8 cellular contexts compared by ENCODE assay signal in the genomic region with DNA sequence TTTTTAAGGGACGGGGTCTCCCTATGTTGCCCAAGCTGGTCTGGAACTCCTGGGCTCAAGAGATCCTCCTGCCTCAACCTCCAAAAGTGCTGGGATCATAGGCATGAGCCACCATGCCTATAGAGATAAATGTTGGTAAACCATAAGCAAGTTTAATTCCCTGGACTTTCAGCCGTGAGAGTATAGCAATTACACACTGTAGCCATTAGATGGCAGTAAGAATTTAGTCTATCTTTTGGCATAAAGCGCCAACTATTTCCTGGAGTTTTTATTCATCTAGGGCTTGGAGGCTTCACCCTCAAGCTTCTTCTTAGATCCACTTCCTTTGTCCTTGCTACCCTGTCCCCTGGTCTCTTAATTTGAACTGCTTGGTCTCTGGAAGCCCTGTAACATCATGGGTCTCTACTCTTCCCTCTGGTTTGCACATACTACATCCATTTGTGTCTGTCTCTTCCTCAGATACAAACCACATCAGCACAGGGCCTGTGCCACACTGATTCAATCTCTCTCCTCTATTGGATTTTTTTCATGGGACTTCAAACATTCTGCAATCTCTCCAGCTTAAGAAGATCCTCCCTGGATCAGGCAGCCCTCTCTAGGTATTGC. TPM values are rescaled to one million over a fixed set of nuclear protein-coding genes. Genes with fewer than 3 reads are reported as not detected.
A peak's percentile ranks its signal among the peaks of the same experiment; 100 is the strongest.
DNase-seq lines count a peak whose midpoint lies in the region; TF ChIP-seq lines count a peak whose summit lies in the region.

No MANE protein-coding gene starts in this region.

- H3K9me3 ChIP-seq in AG04450 (ENCODE audit: control insufficient read depth, insufficient read depth, low read length) (no peaks in the 10 kb centered on the region), Loucy (ENCODE audit: insufficient read depth, low read depth, low read length) (no peaks in the 10 kb centered on the region), neuron (ENCODE audit: low read length) (no peaks in the 10 kb centered on the region)

- POLR2A ChIA-PET in AG04450 (lab: Yijun Ruan, JAX) = interaction anchor here (1.3 kb wide), 1 partner anchor 94 kb away, joined by 4 read pairs; a partner anchor contains a TSS

- H3K36me3 ChIP-seq in Loucy (ENCODE audit: insufficient read depth, low read length) (no peaks in the 10 kb centered on the region), neuron (ENCODE audit: insufficient read depth, low read length) (no peaks in the 10 kb centered on the region)

- H3K27me3 ChIP-seq in AG04450 (ENCODE audit: control insufficient read depth, insufficient read depth, low read length) = no peaks in the 10 kb centered on the region
- no peaks in the 10 kb centered on the region for H3K27me3 ChIP-seq in Loucy (ENCODE audit: insufficient read depth, low read length, poor library complexity, severe bottlenecking)
- no peaks in the 10 kb centered on the region for H3K27me3 ChIP-seq in neuron (ENCODE audit: insufficient read depth, low read length)

- TF ChIP-seq CTCF in AG04450 (IDR thresholded peaks at IDR 0.05; ENCODE audit: low read depth, low read length) = peak; percentile 72
- TF ChIP-seq CTCF in GM12864 (IDR thresholded peaks at IDR 0.05; ENCODE audit: low read depth, low read length, missing control alignments) = peak; percentile 68
- TF ChIP-seq CTCF in HFF-Myc (IDR thresholded peaks at IDR 0.05; ENCODE audit: low read depth, low read length, missing control alignments) = peak; percentile 65
- TF ChIP-seq CTCF in Loucy (conservative IDR thresholded peaks at IDR 0.05; ENCODE audit: low read length) = peak; percentile 79

- H3K4me3 ChIP-seq in AG04450 (ENCODE audit: low read depth, low read length) (no peak overlapping the region), GM12864 (ENCODE audit: low read depth, low read length) (no peak overlapping the region), HFF-Myc (replicated peaks; ENCODE audit: low read depth, low read length) (no peak overlapping the region), Loucy (ENCODE audit: low read length, poor library complexity, severe bottlenecking) (peak overlapping the region; percentile 34), neuron (ENCODE audit: low read length) (no peak overlapping the region)

- H3K9me2 ChIP-seq in Loucy (replicated peaks; ENCODE audit: low read depth, low read length) = no peaks in the 10 kb centered on the region

- no peaks in the 10 kb centered on the region for H3K79me2 ChIP-seq in Loucy (ENCODE audit: insufficient read depth, low read length)

- H3K9ac ChIP-seq in Loucy (ENCODE audit: low read depth, low read length, poor library complexity, severe bottlenecking) = peak overlapping the region; percentile 44

- peak; percentile 50 for DNase-seq in AG04450 (ENCODE audit: low read depth, low spot score)
- peak; percentile 24 for DNase-seq in GM12864 (ENCODE audit: low read depth)
- DNase-seq in HFF-Myc (ENCODE audit: extremely low read depth, low read depth) = peak; percentile 57
- peak; percentile 53 for DNase-seq in SKM-1 (lab: John Stamatoyannopoulos, UW; ENCODE audit: unreplicated experiment)
- peak; percentile 54 for DNase-seq in fibroblast of gingiva (ENCODE audit: low read depth)
- DNase-seq in activated naive CD4-positive, alpha-beta T cell (lab: John Stamatoyannopoulos, UW) = no peak

- CTCF ChIA-PET in AG04450 (lab: Charles Lee) = interaction anchor here (0.6 to 8.7 kb wide), 24 partner anchors 10 to 245 kb away, joined by 3 to 233 read pairs (median 10); a partner anchor contains a TSS

- H2AFZ ChIP-seq in Loucy (ENCODE audit: low read length) (peak overlapping the region; percentile 98), neuron (ENCODE audit: low read depth, low read length) (peak overlapping the region; percentile 90)

- H4K20me1 ChIP-seq in Loucy (ENCODE audit: insufficient read depth, low read length, poor library complexity, severe bottlenecking) = no peaks in the 10 kb centered on the region

- peaks cover 36% of the 10 kb centered on the region for H3K4me1 ChIP-seq in Loucy (ENCODE audit: insufficient read depth, low read length, poor library complexity, severe bottlenecking)
- H3K4me1 ChIP-seq in neuron (ENCODE audit: insufficient read depth, low read length) = peaks cover 44% of the 10 kb centered on the region

- H3K4me2 ChIP-seq in Loucy (ENCODE audit: low read depth, low read length, poor library complexity, severe bottlenecking) = peak overlapping the region; percentile 48

- H3K27ac ChIP-seq in AG04450 (ENCODE audit: low read depth, low read length) = peak overlapping the region; percentile 42

- no peaks in the 10 kb centered on the region; the same call in 1 of the 2 replicates for H3F3A ChIP-seq in Loucy (ENCODE audit: low read depth)

RNA-seq across cellular contexts. Expression of a gene that starts 38.2 kb away (rescaled TPM):
- polyA plus RNA-seq in AG04450 (2011; rRNA removed) = 0.04 and 0.05 TPM in 2 replicates
- 0.09 TPM in 1 of 2 replicates, not detected in the other for polyA minus RNA-seq in AG04450 (2011; rRNA and poly(A)+ RNA removed)

RNA-seq across cellular contexts. Expression of a gene that starts 48.7 kb away (rescaled TPM):
- polyA plus RNA-seq in AG04450 (2011; rRNA removed) = 0.15 TPM in 1 of 2 replicates, not detected in the other
- 0.17 TPM in 1 of 2 replicates, not detected in the other for polyA minus RNA-seq in AG04450 (2011; rRNA and poly(A)+ RNA removed)

Comparison
In these comparisons a context has a peak if more than half of its experiments do, and no peak if none do; other contexts are left out.
1. DNase-seq: peak in AG04450 (single experiment), GM12864 (single experiment), HFF-Myc (single experiment), SKM-1 (single experiment) and fibroblast of gingiva (single experiment); none in activated naive CD4-positive, alpha-beta T cell (0 of 4).
2. Peak in every context shown above with its lines, with median percentiles within 50 percentile points of each other: CTCF ChIP-seq.